Comparison of ENCODE assay signal across 24 cellular contexts in genomic region chrX:22088326-22088725, GRCh38. TPM values are rescaled to one million over a fixed set of nuclear protein-coding genes. Genes with fewer than 3 reads are reported as not detected.
DNase-seq lines count a peak whose midpoint lies in the region; ATAC-seq, FAIRE-seq and TF ChIP-seq lines count a peak whose summit lies in the region.
"Had no signal": no experiment of that assay in that cellular context is flagged by ENCODE, and none has a peak within 500 bp of the region (broad histone marks: within the 10 kb centered on the region; RNA-seq: fewer than 3 reads in every experiment).

No MANE protein-coding gene starts in this region.

- DNase-seq in activated T-cell treated with anti-CD3 and anti-CD28 coated beads, Interleukin-2, amount 50 U/mL, for 24 hours, result no peak
- DNase-seq in activated T-cell treated with anti-CD3 and anti-CD28 coated beads for 4 hours (no peak), A549 (ENCODE audit: low read depth in 1 of 2, low spot score in 1 of 2) (no peak), astrocyte (ENCODE audit: low read depth) (no peak), stomach (no peak), NCI-H345 (lab: John Stamatoyannopoulos, UW) (no peak)
- DNase-seq in activated T-helper 1 cell treated with anti-CD3 and anti-CD28 coated beads, Interleukin-12 subunit alpha, Interleukin-12 subunit beta, Interleukin-2, Interleukin-4 antibody, amounts not matched to agents 30 ng/mL and 10 ng/mL and 1 ng/mL, durations not matched to agents 14 hours and 24 hours and 36 hours (ENCODE audit: low spot score), result no peak
- DNase-seq: C1 segment of cervical spinal cord; CD4-positive, alpha-beta memory T cell; COR-L47; DMS53; GM23248; H7; KBM-7; MV-4-11; NCI-H1105; NCI-H146; NCI-H1930; NCI-H2107; NCI-H446; NCI-H524 treated with DMSO at 0.1 percent for 48 hours; NCI-H774; SIG-M5 had no signal

- peak overlapping the region; percentile 84 for H3K27ac Mint-ChIP-seq in activated T-cell treated with anti-CD3 and anti-CD28 coated beads, Interleukin-2, amount 50 U/mL, for 24 hours
- peak overlapping the region; percentile 76 for H3K27ac Mint-ChIP-seq in activated T-helper 1 cell treated with anti-CD3 and anti-CD28 coated beads, Interleukin-12 subunit alpha, Interleukin-12 subunit beta, Interleukin-2, Interleukin-4 antibody, amounts not matched to agents 30 ng/mL and 10 ng/mL and 1 ng/mL, durations not matched to agents 14 hours and 24 hours and 36 hours
- H3K27ac Mint-ChIP-seq in astrocyte (ENCODE audit: unreplicated experiment), result no peak overlapping the region
- H3K27ac Mint-ChIP-seq: CD4-positive, alpha-beta memory T cell had no signal

- no peaks in the 10 kb centered on the region for H4K20me1 ChIP-seq in astrocyte (ENCODE audit: insufficient read depth, low read length)

- H3K4me3 ChIP-seq in A549 (no peak overlapping the region), astrocyte (ENCODE audit: insufficient read depth, low read depth, low read length) (no peak overlapping the region), stomach (no peak overlapping the region)
- H3K4me3 ChIP-seq: GM23248 had no signal

- H3K79me2 ChIP-seq in astrocyte (ENCODE audit: insufficient read depth, low read length), result no peaks in the 10 kb centered on the region

- H3K9me3 ChIP-seq in A549 (no peaks in the 10 kb centered on the region), astrocyte (ENCODE audit: insufficient read depth, low read depth, low read length) (no peaks in the 10 kb centered on the region), stomach (no peaks in the 10 kb centered on the region)

- peaks cover 43% of the 10 kb centered on the region for H3K36me3 Mint-ChIP-seq in activated T-cell treated with anti-CD3 and anti-CD28 coated beads, Interleukin-2, amount 50 U/mL, for 24 hours (ENCODE audit: low read depth)
- H3K36me3 Mint-ChIP-seq in activated T-helper 1 cell treated with anti-CD3 and anti-CD28 coated beads, Interleukin-12 subunit alpha, Interleukin-12 subunit beta, Interleukin-2, Interleukin-4 antibody, amounts not matched to agents 30 ng/mL and 10 ng/mL and 1 ng/mL, durations not matched to agents 14 hours and 24 hours and 36 hours (ENCODE audit: low read depth), result peaks cover 5% of the 10 kb centered on the region
- H3K36me3 Mint-ChIP-seq in astrocyte (ENCODE audit: low read depth, unreplicated experiment), result no peaks in the 10 kb centered on the region
- H3K36me3 Mint-ChIP-seq: CD4-positive, alpha-beta memory T cell had no signal

- H3K4me3 Mint-ChIP-seq in activated T-cell treated with anti-CD3 and anti-CD28 coated beads, Interleukin-2, amount 50 U/mL, for 24 hours, result peak overlapping the region; percentile 23
- H3K4me3 Mint-ChIP-seq in activated T-helper 1 cell treated with anti-CD3 and anti-CD28 coated beads, Interleukin-12 subunit alpha, Interleukin-12 subunit beta, Interleukin-2, Interleukin-4 antibody, amounts not matched to agents 30 ng/mL and 10 ng/mL and 1 ng/mL, durations not matched to agents 14 hours and 24 hours and 36 hours, result no peak overlapping the region
- H3K4me3 Mint-ChIP-seq in astrocyte (ENCODE audit: unreplicated experiment), result no peak overlapping the region
- H3K4me3 Mint-ChIP-seq: CD4-positive, alpha-beta memory T cell had no signal

- ATAC-seq in A549, result no peak

- H3K4me1 Mint-ChIP-seq in activated T-cell treated with anti-CD3 and anti-CD28 coated beads, Interleukin-2, amount 50 U/mL, for 24 hours (ENCODE audit: low read depth), result peaks cover 37% of the 10 kb centered on the region
- H3K4me1 Mint-ChIP-seq in activated T-helper 1 cell treated with anti-CD3 and anti-CD28 coated beads, Interleukin-12 subunit alpha, Interleukin-12 subunit beta, Interleukin-2, Interleukin-4 antibody, amounts not matched to agents 30 ng/mL and 10 ng/mL and 1 ng/mL, durations not matched to agents 14 hours and 24 hours and 36 hours (ENCODE audit: low read depth), result peaks cover 18% of the 10 kb centered on the region
- no peaks in the 10 kb centered on the region for H3K4me1 Mint-ChIP-seq in astrocyte (ENCODE audit: low read depth, unreplicated experiment)
- H3K4me1 Mint-ChIP-seq: CD4-positive, alpha-beta memory T cell had no signal

- peak; percentile 88 for FAIRE-seq in A549 (lab: Jason Lieb, UNC)
- FAIRE-seq in astrocyte (lab: Jason Lieb, UNC), result peak; percentile 65

- H3K4me1 ChIP-seq in A549, result no peaks in the 10 kb centered on the region
- no peaks in the 10 kb centered on the region for H3K4me1 ChIP-seq in astrocyte (ENCODE audit: insufficient read depth, low read length)
- H3K4me1 ChIP-seq in stomach, result no peaks in the 10 kb centered on the region

- H3K9me3 Mint-ChIP-seq in activated T-cell treated with anti-CD3 and anti-CD28 coated beads, Interleukin-2, amount 50 U/mL, for 24 hours, result no peaks in the 10 kb centered on the region
- peaks cover 6% of the 10 kb centered on the region for H3K9me3 Mint-ChIP-seq in activated T-helper 1 cell treated with anti-CD3 and anti-CD28 coated beads, Interleukin-12 subunit alpha, Interleukin-12 subunit beta, Interleukin-2, Interleukin-4 antibody, amounts not matched to agents 30 ng/mL and 10 ng/mL and 1 ng/mL, durations not matched to agents 14 hours and 24 hours and 36 hours
- H3K9me3 Mint-ChIP-seq in astrocyte (ENCODE audit: unreplicated experiment), result no peaks in the 10 kb centered on the region
- H3K9me3 Mint-ChIP-seq: CD4-positive, alpha-beta memory T cell had no signal

- no peak overlapping the region for H3K27ac ChIP-seq in A549
- no peak overlapping the region for H3K27ac ChIP-seq in astrocyte (ENCODE audit: low read depth, low read length)
- H3K27ac ChIP-seq in stomach, result no peak overlapping the region
- H3K27ac ChIP-seq: GM23248 had no signal

- intact Hi-C loops in activated T-helper 1 cell treated with anti-CD3 and anti-CD28 coated beads, Interleukin-12 subunit alpha, Interleukin-12 subunit beta, Interleukin-2, Interleukin-4 antibody, amounts not matched to agents 30 ng/mL and 10 ng/mL and 1 ng/mL, durations not matched to agents 14 hours and 24 hours and 36 hours (cut with micrococcal nuclease), result loop anchor here (1.0 to 2.0 kb wide), 2 partner anchors 25 to 56 kb away; partner anchors contain the start of gene PHEX
- intact Hi-C loops in stomach (cut with DNase I; ENCODE audit: low total_unique reads), result no loop called here

- no peak for TF ChIP-seq CTCF in A549 (IDR thresholded peaks at IDR 0.05)
- no peak for TF ChIP-seq CTCF in astrocyte (IDR thresholded peaks at IDR 0.05; ENCODE audit: insufficient read depth, low read depth, low read length)
- TF ChIP-seq CTCF in stomach (IDR thresholded peaks at IDR 0.05), result no peak

- no peak overlapping the region for H3K4me2 ChIP-seq in A549
- no peak overlapping the region for H3K4me2 ChIP-seq in astrocyte (ENCODE audit: low read length)

- TF ChIP-seq POLR2A in A549 (IDR thresholded peaks at IDR 0.05; ENCODE audit: low read length) (no peak), stomach (IDR thresholded peaks at IDR 0.05) (no peak)

- no peaks in the 10 kb centered on the region for H3K27me3 ChIP-seq in astrocyte (ENCODE audit: insufficient read depth, low read length)
- H3K27me3 ChIP-seq in stomach, result no peaks in the 10 kb centered on the region

- no peak overlapping the region for H3K9ac ChIP-seq in astrocyte (ENCODE audit: low read length)
- H3K9ac ChIP-seq: GM23248 had no signal

- TF ChIP-seq EP300 in A549 (IDR thresholded peaks at IDR 0.05), result no peak
- TF ChIP-seq EP300 in stomach (IDR thresholded peaks at IDR 0.05), result no peak

- no peak for TF ChIP-seq RAD21 in A549 (conservative IDR thresholded peaks at IDR 0.05 in 1 of 2, IDR thresholded peaks at IDR 0.05 in 1 of 2)

- H3K36me3 ChIP-seq in astrocyte (ENCODE audit: insufficient read depth, low read length) (no peaks in the 10 kb centered on the region), stomach (no peaks in the 10 kb centered on the region)

- WGBS in A549 (ENCODE audit: missing lambda C conversion rate), result 74% methylated on average over 4 of the region's 4 CpGs
- 55 to 100% (median 82%) methylated on average over 4 of the region's 4 CpGs for WGBS in stomach, 5 donors

- POLR2A ChIA-PET in A549 (lab: Yijun Ruan, JAX), result no interaction called here

- H2AFZ ChIP-seq in astrocyte (ENCODE audit: low read depth, low read length), result no peak overlapping the region
- H2AFZ ChIP-seq: GM23248 had no signal

- CTCF ChIA-PET in A549 (lab: Yijun Ruan, JAX), result no interaction called here

- H3K27me3 Mint-ChIP-seq in activated T-cell treated with anti-CD3 and anti-CD28 coated beads, Interleukin-2, amount 50 U/mL, for 24 hours, result peaks cover 31% of the 10 kb centered on the region
- no peaks in the 10 kb centered on the region for H3K27me3 Mint-ChIP-seq in activated T-helper 1 cell treated with anti-CD3 and anti-CD28 coated beads, Interleukin-12 subunit alpha, Interleukin-12 subunit beta, Interleukin-2, Interleukin-4 antibody, amounts not matched to agents 30 ng/mL and 10 ng/mL and 1 ng/mL, durations not matched to agents 14 hours and 24 hours and 36 hours (ENCODE audit: insufficient read depth)
- H3K27me3 Mint-ChIP-seq in astrocyte (ENCODE audit: low read depth, unreplicated experiment), result no peaks in the 10 kb centered on the region
- H3K27me3 Mint-ChIP-seq: CD4-positive, alpha-beta memory T cell had no signal

TF ChIP-seq in A549, 52 proteins besides CTCF, POLR2A, EP300 and RAD21 (continues in another document):
- no peak for TF ChIP-seq HEYL (CRISPR knock-in tag; IDR thresholded peaks at IDR 0.05)
- no peak for TF ChIP-seq HMGXB4 (CRISPR knock-in tag; IDR thresholded peaks at IDR 0.05; ENCODE audit: borderline replicate concordance)

RNA-seq across cellular contexts. Expression of gene PHEX, which starts 56.2 kb away (rescaled TPM):
- polyA plus RNA-seq in A549 (2011; rRNA removed) (0.81 and 0.98 TPM in 2 replicates), A549 (2017; fragmentation: RNase III; extraction: RNeasy Plus Mini Kit Qiagen cat#74134 plus additional on column Dnase treatment) (0.28 to 0.33 TPM (median 0.31 TPM) in 3 replicates), stomach (under 1 TPM in 1 of 3 donors, not detected in 2; 0.05 TPM)
- 0.06 and 0.08 TPM in 2 replicates for polyA plus RNA-seq in A549 (2012; cell fraction: cytosol; rRNA removed)
- 0.08 and 0.13 TPM in 2 replicates for polyA plus RNA-seq in A549 (2012; cell fraction: nucleus; rRNA removed)
- 0.39 and 0.54 TPM in 2 replicates for polyA minus RNA-seq in A549 (2011; rRNA and poly(A)+ RNA removed)
- total RNA-seq in activated T-helper 1 cell treated with anti-CD3 and anti-CD28 coated beads, Interleukin-12 subunit alpha, Interleukin-12 subunit beta, Interleukin-2, Interleukin-4 antibody, amounts not matched to agents 30 ng/mL and 10 ng/mL and 1 ng/mL, durations not matched to agents 14 hours and 24 hours and 36 hours, result 12.8 and 14.3 TPM in 2 replicates
- total RNA-seq in astrocyte (0.24 and 0.36 TPM in 2 replicates), stomach (under 1 TPM in 2 of 5 donors, not detected in 3; 0.14 to 0.73 TPM)
- total RNA-seq: G401 had no signal
